Comparison of ENCODE assay signal across 31 cellular contexts in the genomic region with DNA sequence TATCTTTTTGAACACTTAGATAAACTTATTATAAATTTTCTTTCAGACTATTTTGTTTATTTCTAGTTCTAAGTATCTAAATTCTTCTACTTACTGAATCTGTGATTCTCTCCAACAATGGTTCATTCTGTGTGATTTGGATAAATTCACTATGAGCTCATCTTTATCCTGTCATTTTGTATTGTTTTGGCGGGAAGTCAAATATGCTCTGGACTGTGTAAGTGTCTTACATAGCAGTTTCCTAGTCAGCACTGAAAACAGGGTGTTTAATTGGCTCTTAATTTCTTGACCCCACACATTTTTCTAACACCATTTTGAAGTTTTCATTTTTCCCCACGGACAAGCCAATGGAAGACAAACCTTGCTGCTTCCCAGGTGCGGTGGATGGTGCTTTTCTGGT.
"Had no signal": no experiment of that assay in that cellular context is flagged by ENCODE, and none has a peak within 500 bp of the region (broad histone marks: within the 10 kb centered on the region; RNA-seq: fewer than 3 reads in every experiment).

No MANE protein-coding gene starts in this region.

- H3K36me3 Mint-ChIP-seq: activated CD4-positive, alpha-beta memory T cell treated with anti-CD3 and anti-CD28 coated beads for 36 hours; activated CD8-positive, alpha-beta memory T cell treated with anti-CD3 and anti-CD28 coated beads, Interleukin-2, amount 10 ng/mL, durations not matched to agents 7 days and 5 days; activated naive CD4-positive, alpha-beta T cell treated with anti-CD3 and anti-CD28 coated beads, Interleukin-2, amount 50 U/mL, for 24 hours; activated naive CD8-positive, alpha-beta T cell treated with anti-CD3 and anti-CD28 coated beads for 36 hours had no signal

- H3K4me1 Mint-ChIP-seq: activated B cell treated with CpG ODN at 0.5 μM for 24 hours; activated CD4-positive, alpha-beta T cell treated with anti-CD3 and anti-CD28 coated beads, Interleukin-2, amount 10 ng/mL, durations not matched to agents 24 days and 14 days; activated CD8-positive, alpha-beta memory T cell treated with anti-CD3 and anti-CD28 coated beads, Interleukin-2, amount 10 ng/mL, durations not matched to agents 7 days and 5 days; activated naive CD4-positive, alpha-beta T cell treated with anti-CD3 and anti-CD28 coated beads, Interleukin-2, amount 50 U/mL, for 24 hours; activated naive CD8-positive, alpha-beta T cell treated with anti-CD3 and anti-CD28 coated beads for 36 hours; activated naive CD8-positive, alpha-beta T cell treated with anti-CD3 and anti-CD28 coated beads, Interleukin-2, amount 50 U/mL, for 24 hours; T-helper 17 cell had no signal

- DNase-seq: activated B cell treated with CpG ODN at 0.5 μM for 24 hours; activated CD4-positive, alpha-beta memory T cell treated with anti-CD3 and anti-CD28 coated beads for 36 hours; activated CD4-positive, alpha-beta T cell treated with anti-CD3 and anti-CD28 coated beads, Interleukin-2, amount 10 ng/mL, durations not matched to agents 24 days and 14 days; activated CD8-positive, alpha-beta memory T cell treated with anti-CD3 and anti-CD28 coated beads, Interleukin-2, amount 10 ng/mL, durations not matched to agents 7 days and 5 days; activated CD8-positive, alpha-beta memory T cell treated with anti-CD3 and anti-CD28 coated beads, Interleukin-2, amount 50 U/mL, for 4 hours; activated CD8-positive, alpha-beta T cell treated with anti-CD3 and anti-CD28 coated beads, Interleukin-2, amount 10 ng/mL, durations not matched to agents 7 days and 5 days; activated effector memory CD4-positive, alpha-beta T cell treated with anti-CD3 and anti-CD28 coated beads, Interleukin-2, amount 50 U/mL, for 16 hours; activated naive CD4-positive, alpha-beta T cell treated with anti-CD3 and anti-CD28 coated beads for 36 hours; activated naive CD8-positive, alpha-beta T cell treated with anti-CD3 and anti-CD28 coated beads for 36 hours; activated naive CD8-positive, alpha-beta T cell treated with anti-CD3 and anti-CD28 coated beads, Interleukin-2, amount 50 U/mL, for 24 hours; activated T-cell treated with anti-CD3 and anti-CD28 coated beads, Interleukin-2, amount 50 U/mL, for 1 hour; activated T-cell treated with anti-CD3 and anti-CD28 coated beads, Interleukin-2, amount 50 U/mL, for 48 hours; adrenal gland; aorta; body of pancreas; cortex of kidney; dermis blood vessel endothelial cell; effector CD4-positive, alpha-beta T cell; effector memory CD8-positive, alpha-beta T cell; erythroblast; foreskin melanocyte; T-helper 1 cell; T-helper 17 cell; T1000; WERI-Rb-1 had no signal

- H3K27me3 Mint-ChIP-seq: activated B cell treated with CpG ODN at 0.5 μM for 24 hours; activated CD4-positive, alpha-beta memory T cell treated with anti-CD3 and anti-CD28 coated beads for 36 hours; activated CD4-positive, alpha-beta T cell treated with anti-CD3 and anti-CD28 coated beads, Interleukin-2, amount 10 ng/mL, durations not matched to agents 24 days and 14 days; activated CD8-positive, alpha-beta memory T cell treated with anti-CD3 and anti-CD28 coated beads, Interleukin-2, amount 10 ng/mL, durations not matched to agents 7 days and 5 days; activated naive CD4-positive, alpha-beta T cell treated with anti-CD3 and anti-CD28 coated beads, Interleukin-2, amount 50 U/mL, for 24 hours; activated naive CD8-positive, alpha-beta T cell treated with anti-CD3 and anti-CD28 coated beads for 36 hours; activated naive CD8-positive, alpha-beta T cell treated with anti-CD3 and anti-CD28 coated beads, Interleukin-2, amount 50 U/mL, for 24 hours; effector memory CD8-positive, alpha-beta T cell; T-helper 17 cell had no signal

- ATAC-seq: activated CD4-positive, CD25-positive, alpha-beta regulatory T cell treated with anti-CD3 and anti-CD28 coated beads, Interleukin-2, amount 50 U/mL, for 24 hours; activated CD8-positive, alpha-beta memory T cell treated with anti-CD3 and anti-CD28 coated beads, Interleukin-2, amount 10 ng/mL, durations not matched to agents 7 days and 5 days; activated CD8-positive, alpha-beta T cell treated with anti-CD3 and anti-CD28 coated beads, Interleukin-2, amount 10 ng/mL, durations not matched to agents 7 days and 5 days; activated naive CD8-positive, alpha-beta T cell treated with anti-CD3 and anti-CD28 coated beads, Interleukin-2, amount 50 U/mL, for 24 hours; body of pancreas; effector memory CD8-positive, alpha-beta T cell; gastroesophageal sphincter; T-helper 17 cell had no signal

- H3K4me3 Mint-ChIP-seq: activated B cell treated with CpG ODN at 0.5 μM for 24 hours; activated CD4-positive, alpha-beta memory T cell treated with anti-CD3 and anti-CD28 coated beads for 36 hours; activated CD4-positive, alpha-beta T cell treated with anti-CD3 and anti-CD28 coated beads, Interleukin-2, amount 10 ng/mL, durations not matched to agents 24 days and 14 days; activated CD8-positive, alpha-beta memory T cell treated with anti-CD3 and anti-CD28 coated beads, Interleukin-2, amount 10 ng/mL, durations not matched to agents 7 days and 5 days; activated CD8-positive, alpha-beta T cell treated with anti-CD3 and anti-CD28 coated beads, Interleukin-2, amount 10 ng/mL, durations not matched to agents 7 days and 5 days; activated naive CD4-positive, alpha-beta T cell treated with anti-CD3 and anti-CD28 coated beads for 36 hours; activated naive CD4-positive, alpha-beta T cell treated with anti-CD3 and anti-CD28 coated beads, Interleukin-2, amount 50 U/mL, for 24 hours; activated naive CD8-positive, alpha-beta T cell treated with anti-CD3 and anti-CD28 coated beads for 36 hours; activated naive CD8-positive, alpha-beta T cell treated with anti-CD3 and anti-CD28 coated beads, Interleukin-2, amount 50 U/mL, for 24 hours; activated T-helper 1 cell treated with anti-CD3 and anti-CD28 coated beads, Interleukin-12 subunit alpha, Interleukin-12 subunit beta, Interleukin-2, Interleukin-4 antibody, amounts not matched to agents 30 ng/mL and 10 ng/mL and 1 ng/mL, durations not matched to agents 14 hours and 24 hours and 36 hours; effector memory CD8-positive, alpha-beta T cell; T-helper 17 cell; T-helper 2 cell treated with Interferon-gamma antibody and Interleukin-4, amounts not matched to agents 5 μg/mL and 100 μg/mL, for 36 hours had no signal

- H3K27ac Mint-ChIP-seq: activated B cell treated with CpG ODN at 0.5 μM for 24 hours; activated CD4-positive, alpha-beta memory T cell treated with anti-CD3 and anti-CD28 coated beads for 36 hours; activated CD4-positive, alpha-beta T cell treated with anti-CD3 and anti-CD28 coated beads, Interleukin-2, amount 10 ng/mL, durations not matched to agents 24 days and 14 days; activated CD8-positive, alpha-beta memory T cell treated with anti-CD3 and anti-CD28 coated beads, Interleukin-2, amount 10 ng/mL, durations not matched to agents 7 days and 5 days; activated CD8-positive, alpha-beta T cell treated with anti-CD3 and anti-CD28 coated beads, Interleukin-2, amount 10 ng/mL, durations not matched to agents 7 days and 5 days; activated naive CD4-positive, alpha-beta T cell treated with anti-CD3 and anti-CD28 coated beads for 36 hours; activated naive CD4-positive, alpha-beta T cell treated with anti-CD3 and anti-CD28 coated beads, Interleukin-2, amount 50 U/mL, for 24 hours; activated naive CD8-positive, alpha-beta T cell treated with anti-CD3 and anti-CD28 coated beads for 36 hours; activated naive CD8-positive, alpha-beta T cell treated with anti-CD3 and anti-CD28 coated beads, Interleukin-2, amount 50 U/mL, for 24 hours; activated T-helper 1 cell treated with anti-CD3 and anti-CD28 coated beads, Interleukin-12 subunit alpha, Interleukin-12 subunit beta, Interleukin-2, Interleukin-4 antibody, amounts not matched to agents 30 ng/mL and 10 ng/mL and 1 ng/mL, durations not matched to agents 14 hours and 24 hours and 36 hours; activated T-helper 2 cell treated with anti-CD3 and anti-CD28 coated beads, Interferon-gamma antibody, Interleukin-2, Interleukin-4, amounts not matched to agents 10 μg/mL and 5 μg/mL and 100 μg/mL, durations not matched to agents 14 hours and 24 hours and 36 hours; effector memory CD8-positive, alpha-beta T cell; T-helper 17 cell; T-helper 2 cell treated with Interferon-gamma antibody and Interleukin-4, amounts not matched to agents 5 μg/mL and 100 μg/mL, for 36 hours had no signal

- H3K9me3 Mint-ChIP-seq: activated B cell treated with CpG ODN at 0.5 μM for 24 hours; activated CD4-positive, alpha-beta memory T cell treated with anti-CD3 and anti-CD28 coated beads for 36 hours; activated CD4-positive, alpha-beta T cell treated with anti-CD3 and anti-CD28 coated beads, Interleukin-2, amount 10 ng/mL, durations not matched to agents 24 days and 14 days; activated naive CD4-positive, alpha-beta T cell treated with anti-CD3 and anti-CD28 coated beads for 36 hours; activated naive CD4-positive, alpha-beta T cell treated with anti-CD3 and anti-CD28 coated beads, Interleukin-2, amount 50 U/mL, for 24 hours; activated naive CD8-positive, alpha-beta T cell treated with anti-CD3 and anti-CD28 coated beads for 36 hours; activated naive CD8-positive, alpha-beta T cell treated with anti-CD3 and anti-CD28 coated beads, Interleukin-2, amount 50 U/mL, for 24 hours; activated T-helper 1 cell treated with anti-CD3 and anti-CD28 coated beads, Interleukin-12 subunit alpha, Interleukin-12 subunit beta, Interleukin-2, Interleukin-4 antibody, amounts not matched to agents 30 ng/mL and 10 ng/mL and 1 ng/mL, durations not matched to agents 14 hours and 24 hours and 36 hours; activated T-helper 2 cell treated with anti-CD3 and anti-CD28 coated beads, Interferon-gamma antibody, Interleukin-2, Interleukin-4, amounts not matched to agents 10 μg/mL and 5 μg/mL and 100 μg/mL, durations not matched to agents 14 hours and 24 hours and 36 hours; T-helper 2 cell treated with Interferon-gamma antibody and Interleukin-4, amounts not matched to agents 5 μg/mL and 100 μg/mL, for 36 hours had no signal
